ENCODE assay signal across 1 cellular context in genomic region chr1:12433323-12434053, GRCh38.
TF ChIP-seq lines count a peak whose summit lies in the region.

No MANE protein-coding gene starts in this region.

TF ChIP-seq in HEK293, 187 proteins besides CTCF, POLR2A, EP300 and RAD21 (continued from another document and continues in another):
- TF ChIP-seq BCL11A (tag by site-specific recombination; IDR thresholded peaks at IDR 0.05; ENCODE audit: low read depth) (no peak; the same call in 1 of the 2 replicates), ZNF433 (tag by site-specific recombination; IDR thresholded peaks at IDR 0.05; ENCODE audit: low read depth) (no peak), ZNF843 (tag by site-specific recombination; IDR thresholded peaks at IDR 0.05) (peak; percentile 78), ZNF23 (tag by site-specific recombination; IDR thresholded peaks at IDR 0.05; ENCODE audit: borderline replicate concordance) (no peak), ZSCAN4 (tag by site-specific recombination; IDR thresholded peaks at IDR 0.05) (peak; percentile 83), ZNF239 (tag by site-specific recombination; IDR thresholded peaks at IDR 0.05) (peak; percentile 62; the same call in 1 of the 2 replicates), ZNF664 (tag by site-specific recombination; IDR thresholded peaks at IDR 0.05) (no peak; the same call in 1 of the 2 replicates), ZNF214 (tag by site-specific recombination; IDR thresholded peaks at IDR 0.05; ENCODE audit: borderline replicate concordance) (no peak), ZNF677 (tag by site-specific recombination; IDR thresholded peaks at IDR 0.05) (no peak), ZNF449 (tag by site-specific recombination; IDR thresholded peaks at IDR 0.05) (peak; percentile 36; the same call in 1 of the 2 replicates), SCRT2 (tag by site-specific recombination; IDR thresholded peaks at IDR 0.05) (peak; percentile 63), MZF1 (tag by site-specific recombination; IDR thresholded peaks at IDR 0.05; ENCODE audit: borderline replicate concordance) (no peak; the same call in none of the 2 replicates), GFI1B (tag by site-specific recombination; IDR thresholded peaks at IDR 0.05) (no peak), ZNF830 (tag by site-specific recombination; IDR thresholded peaks at IDR 0.05; ENCODE audit: low read depth) (no peak), ZNF791 (tag by site-specific recombination; IDR thresholded peaks at IDR 0.05) (no peak), ZNF274 (IDR thresholded peaks at IDR 0.05; ENCODE audit: low read length) (no peak), ZNF274 (tag by site-specific recombination; IDR thresholded peaks at IDR 0.05; ENCODE audit: borderline replicate concordance) (no peak), PBX3 (CRISPR knock-in tag; IDR thresholded peaks at IDR 0.05) (no peak), GLIS1 (tag by site-specific recombination; IDR thresholded peaks at IDR 0.05) (peak; percentile 92), ZNF521 (tag by site-specific recombination; IDR thresholded peaks at IDR 0.05) (no peak), ZBTB49 (tag by site-specific recombination; IDR thresholded peaks at IDR 0.05; ENCODE audit: low read depth) (no peak), HOXA7 (CRISPR knock-in tag; IDR thresholded peaks at IDR 0.05; ENCODE audit: borderline replicate concordance) (no peak), TRIM28 (IDR thresholded peaks at IDR 0.05; ENCODE audit: borderline replicate concordance, low read length) (peak; percentile 53; the same call in 1 of the 2 replicates), ZNF548 (tag by site-specific recombination; IDR thresholded peaks at IDR 0.05) (no peak), ZNF202 (tag by site-specific recombination; IDR thresholded peaks at IDR 0.05; ENCODE audit: borderline replicate concordance) (no peak), KLF10 (tag by site-specific recombination; IDR thresholded peaks at IDR 0.05) (no peak), ZFP69B (tag by site-specific recombination; IDR thresholded peaks at IDR 0.05) (peak; percentile 79), ZNF157 (tag by site-specific recombination; IDR thresholded peaks at IDR 0.05) (no peak), PRDM1 (tag by site-specific recombination; IDR thresholded peaks at IDR 0.05) (peak; percentile 10; the same call in 1 of the 2 replicates), HOXC10 (CRISPR knock-in tag; IDR thresholded peaks at IDR 0.05) (no peak), ZNF76 (tag by site-specific recombination; IDR thresholded peaks at IDR 0.05; ENCODE audit: borderline replicate concordance, low read depth) (0 out of 2 replicates have a peak, but pooled peaks have one; percentile 23), ZBTB17 (tag by site-specific recombination; IDR thresholded peaks at IDR 0.05) (peak; percentile 91), GLI2 (tag by site-specific recombination; IDR thresholded peaks at IDR 0.05; ENCODE audit: borderline replicate concordance, low read depth) (no peak), ZNF777 (tag by site-specific recombination; IDR thresholded peaks at IDR 0.05; ENCODE audit: borderline replicate concordance) (no peak), PRDM6 (tag by site-specific recombination; IDR thresholded peaks at IDR 0.05) (no peak; the same call in 1 of the 2 replicates), ZNF398 (tag by site-specific recombination; IDR thresholded peaks at IDR 0.05) (peak; percentile 95), ZNF488 (tag by site-specific recombination; IDR thresholded peaks at IDR 0.05) (no peak), ZNF10 (tag by site-specific recombination; IDR thresholded peaks at IDR 0.05) (no peak)
- TF ChIP-seq, protein P1, sequence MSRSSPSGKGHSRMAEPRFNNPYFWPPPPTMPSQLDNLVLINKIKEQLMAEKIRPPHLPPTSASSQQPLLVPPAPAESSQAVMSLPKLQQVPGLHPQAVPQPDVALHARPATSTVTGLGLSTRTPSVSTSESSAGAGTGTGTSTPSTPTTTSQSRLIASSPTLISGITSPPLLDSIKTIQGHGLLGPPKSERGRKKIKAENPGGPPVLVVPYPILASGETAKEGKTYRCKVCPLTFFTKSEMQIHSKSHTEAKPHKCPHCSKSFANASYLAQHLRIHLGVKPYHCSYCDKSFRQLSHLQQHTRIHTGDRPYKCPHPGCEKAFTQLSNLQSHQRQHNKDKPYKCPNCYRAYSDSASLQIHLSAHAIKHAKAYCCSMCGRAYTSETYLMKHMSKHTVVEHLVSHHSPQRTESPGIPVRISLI (tag by site-specific recombination; IDR thresholded peaks at IDR 0.05) = no peak
- TF ChIP-seq, protein P2, sequence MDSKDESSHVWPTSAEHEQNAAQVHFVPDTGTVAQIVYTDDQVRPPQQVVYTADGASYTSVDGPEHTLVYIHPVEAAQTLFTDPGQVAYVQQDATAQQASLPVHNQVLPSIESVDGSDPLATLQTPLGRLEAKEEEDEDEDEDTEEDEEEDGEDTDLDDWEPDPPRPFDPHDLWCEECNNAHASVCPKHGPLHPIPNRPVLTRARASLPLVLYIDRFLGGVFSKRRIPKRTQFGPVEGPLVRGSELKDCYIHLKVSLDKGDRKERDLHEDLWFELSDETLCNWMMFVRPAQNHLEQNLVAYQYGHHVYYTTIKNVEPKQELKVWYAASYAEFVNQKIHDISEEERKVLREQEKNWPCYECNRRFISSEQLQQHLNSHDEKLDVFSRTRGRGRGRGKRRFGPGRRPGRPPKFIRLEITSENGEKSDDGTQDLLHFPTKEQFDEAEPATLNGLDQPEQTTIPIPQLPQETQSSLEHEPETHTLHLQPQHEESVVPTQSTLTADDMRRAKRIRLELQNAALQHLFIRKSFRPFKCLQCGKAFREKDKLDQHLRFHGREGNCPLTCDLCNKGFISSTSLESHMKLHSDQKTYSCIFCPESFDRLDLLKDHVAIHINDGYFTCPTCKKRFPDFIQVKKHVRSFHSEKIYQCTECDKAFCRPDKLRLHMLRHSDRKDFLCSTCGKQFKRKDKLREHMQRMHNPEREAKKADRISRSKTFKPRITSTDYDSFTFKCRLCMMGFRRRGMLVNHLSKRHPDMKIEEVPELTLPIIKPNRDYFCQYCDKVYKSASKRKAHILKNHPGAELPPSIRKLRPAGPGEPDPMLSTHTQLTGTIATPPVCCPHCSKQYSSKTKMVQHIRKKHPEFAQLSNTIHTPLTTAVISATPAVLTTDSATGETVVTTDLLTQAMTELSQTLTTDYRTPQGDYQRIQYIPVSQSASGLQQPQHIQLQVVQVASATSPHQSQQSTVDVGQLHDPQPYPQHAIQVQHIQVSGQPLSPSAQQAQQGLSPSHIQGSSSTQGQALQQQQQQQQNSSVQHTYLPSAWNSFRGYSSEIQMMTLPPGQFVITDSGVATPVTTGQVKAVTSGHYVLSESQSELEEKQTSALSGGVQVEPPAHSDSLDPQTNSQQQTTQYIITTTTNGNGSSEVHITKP (tag by site-specific recombination; IDR thresholded peaks at IDR 0.05) = peak; percentile 94
- TF ChIP-seq, protein P3, sequence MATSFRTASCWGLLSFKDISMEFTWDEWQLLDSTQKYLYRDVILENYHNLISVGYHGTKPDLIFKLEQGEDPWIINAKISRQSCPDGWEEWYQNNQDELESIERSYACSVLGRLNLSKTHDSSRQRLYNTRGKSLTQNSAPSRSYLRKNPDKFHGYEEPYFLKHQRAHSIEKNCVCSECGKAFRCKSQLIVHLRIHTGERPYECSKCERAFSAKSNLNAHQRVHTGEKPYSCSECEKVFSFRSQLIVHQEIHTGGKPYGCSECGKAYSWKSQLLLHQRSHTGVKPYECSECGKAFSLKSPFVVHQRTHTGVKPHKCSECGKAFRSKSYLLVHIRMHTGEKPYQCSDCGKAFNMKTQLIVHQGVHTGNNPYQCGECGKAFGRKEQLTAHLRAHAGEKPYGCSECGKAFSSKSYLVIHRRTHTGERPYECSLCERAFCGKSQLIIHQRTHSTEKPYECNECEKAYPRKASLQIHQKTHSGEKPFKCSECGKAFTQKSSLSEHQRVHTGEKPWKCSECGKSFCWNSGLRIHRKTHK (tag by site-specific recombination; IDR thresholded peaks at IDR 0.05) = no peak
- TF ChIP-seq, protein P4, sequence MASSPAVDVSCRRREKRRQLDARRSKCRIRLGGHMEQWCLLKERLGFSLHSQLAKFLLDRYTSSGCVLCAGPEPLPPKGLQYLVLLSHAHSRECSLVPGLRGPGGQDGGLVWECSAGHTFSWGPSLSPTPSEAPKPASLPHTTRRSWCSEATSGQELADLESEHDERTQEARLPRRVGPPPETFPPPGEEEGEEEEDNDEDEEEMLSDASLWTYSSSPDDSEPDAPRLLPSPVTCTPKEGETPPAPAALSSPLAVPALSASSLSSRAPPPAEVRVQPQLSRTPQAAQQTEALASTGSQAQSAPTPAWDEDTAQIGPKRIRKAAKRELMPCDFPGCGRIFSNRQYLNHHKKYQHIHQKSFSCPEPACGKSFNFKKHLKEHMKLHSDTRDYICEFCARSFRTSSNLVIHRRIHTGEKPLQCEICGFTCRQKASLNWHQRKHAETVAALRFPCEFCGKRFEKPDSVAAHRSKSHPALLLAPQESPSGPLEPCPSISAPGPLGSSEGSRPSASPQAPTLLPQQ (tag by site-specific recombination; IDR thresholded peaks at IDR 0.05) = peak; percentile 59
